ENCODE assay signal across 6 cellular contexts in the genomic region with DNA sequence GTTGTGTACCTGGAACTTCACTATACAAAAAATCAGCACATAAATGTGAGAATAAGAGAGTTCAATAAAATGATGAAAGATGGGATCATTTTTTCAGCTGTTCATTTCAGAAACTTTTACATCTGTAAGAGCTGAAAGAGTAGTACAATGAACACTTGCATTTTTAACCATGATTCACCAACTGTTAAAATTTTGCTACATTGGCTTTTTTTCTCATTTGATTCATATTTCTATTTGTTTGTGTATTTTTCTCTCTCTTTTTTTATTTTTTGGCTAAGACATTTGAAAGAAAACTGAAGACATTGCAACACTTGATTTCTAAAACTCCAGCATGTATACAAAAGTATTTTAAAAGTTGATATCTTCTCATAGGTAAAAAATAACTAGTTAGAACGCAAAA.
"Had no signal": no experiment of that assay in that cellular context is flagged by ENCODE, and none has a peak within 500 bp of the region (broad histone marks: within the 10 kb centered on the region; RNA-seq: fewer than 3 reads in every experiment).

No MANE protein-coding gene starts in this region.

- H2AFZ ChIP-seq: GM23338 had no signal

- H3K27me3 Mint-ChIP-seq: IgD-negative memory B cell had no signal

- H3K4me2 ChIP-seq: GM23338 had no signal

- H3K36me3 Mint-ChIP-seq: IgD-negative memory B cell had no signal

- ATAC-seq: GM23338 had no signal

- H3K9me3 Mint-ChIP-seq: H9, HFFc6, IgD-negative memory B cell had no signal

- H3K4me3 Mint-ChIP-seq: GM23338, H9, HFFc6, IgD-negative memory B cell had no signal

- H3K4me1 Mint-ChIP-seq: IgD-negative memory B cell had no signal

- DNase-seq: H9, HCEC 1CT, HFFc6, KG1 had no signal

- H3K27ac Mint-ChIP-seq: HFFc6, IgD-negative memory B cell had no signal

- H3K4me3 ChIP-seq: GM23338 had no signal
